ENCODE assay signal across 8 cellular contexts in genomic region chr1:169105434-169106094, GRCh38. TPM values are rescaled to one million over a fixed set of nuclear protein-coding genes. Genes with fewer than 3 reads are reported as not detected.
DNase-seq lines count a peak whose midpoint lies in the region; ATAC-seq, FAIRE-seq and TF ChIP-seq lines count a peak whose summit lies in the region.

No MANE protein-coding gene starts in this region.

- ATAC-seq in HG02798 (IDR thresholded peaks at IDR 0.05; ENCODE audit: poor library complexity, unreplicated experiment) (peak; percentile 37), activated B cell treated with CpG ODN at 0.5 μM for 24 hours (ENCODE audit: low read depth) (peak; percentile 28), mucosa of descending colon (peak; percentile 69)

- H3K79me2 ChIP-seq in endothelial cell of umbilical vein (ENCODE audit: control insufficient read depth, insufficient read depth, low read length), result peaks cover 40% of the 10 kb centered on the region

- H3K4me2 ChIP-seq in endothelial cell of umbilical vein (ENCODE audit: insufficient read depth, low read length), result peak overlapping the region; percentile 52

- peak; percentile 37 for TF ChIP-seq EP300 in transverse colon (IDR thresholded peaks at IDR 0.05; ENCODE audit: low read depth)

- H2AFZ ChIP-seq in endothelial cell of umbilical vein (ENCODE audit: low read depth, low read length), result peak overlapping the region; percentile 81

- H3K4me3 ChIP-seq in AG04449 (ENCODE audit: low read depth, low read length), result peak overlapping the region; percentile 86
- H3K4me3 ChIP-seq in GM12875 (ENCODE audit: low read depth, low read length), result peak overlapping the region; percentile 83
- peak overlapping the region; percentile 45 to 94 (median 46) for H3K4me3 ChIP-seq in endothelial cell of umbilical vein (replicated peaks in 1 of 3; ENCODE audit: insufficient read depth in 1 of 3, low read depth in 1 of 3, low read length in 3 of 3)
- peak overlapping the region; percentile 92 for H3K4me3 ChIP-seq in mucosa of descending colon
- H3K4me3 ChIP-seq in transverse colon, result peak overlapping the region; percentile 81 to 92 (median 87)

- H3K9me3 ChIP-seq in endothelial cell of umbilical vein (replicated peaks; ENCODE audit: control insufficient read depth, insufficient read depth, low read length) (no peaks in the 10 kb centered on the region), mucosa of descending colon (no peaks in the 10 kb centered on the region), transverse colon (no peaks in the 10 kb centered on the region)

- H3K27me3 ChIP-seq in endothelial cell of umbilical vein (ENCODE audit: control insufficient read depth in 2 of 2, insufficient read depth in 2 of 2, low read length in 2 of 2) (no peaks in the 10 kb centered on the region), transverse colon (no peaks in the 10 kb centered on the region)

- FAIRE-seq in endothelial cell of umbilical vein (lab: Jason Lieb, UNC), result peak; percentile 70

- in situ Hi-C loops in transverse colon (cut with MboI; ENCODE audit: low pct_ligation_motif_present in 1 of 4, low pct_unique_long_range_greater_than_20kb in 1 of 4, low sequenced_read_pairs in 3 of 4), result loop anchor here in 2 of 4 donors (25.0 kb wide), 3 partner anchors 232 to 643 kb away; no protein-coding TSS in a partner anchor

- H3K4me1 ChIP-seq in endothelial cell of umbilical vein (ENCODE audit: control insufficient read depth, extremely low read depth, insufficient read depth, low read length) (peaks cover 29% of the 10 kb centered on the region), mucosa of descending colon (ENCODE audit: low read depth) (peaks cover 35% of the 10 kb centered on the region), transverse colon (peaks cover 0 to 59% (median 32%) of the 10 kb centered on the region in 4 donors)

- H3K36me3 ChIP-seq in endothelial cell of umbilical vein (ENCODE audit: control insufficient read depth in 2 of 2, extremely low read depth in 1 of 2, insufficient read depth in 2 of 2, low read length in 2 of 2) (no peaks in the 10 kb centered on the region), mucosa of descending colon (ENCODE audit: low read depth) (no peaks in the 10 kb centered on the region), transverse colon (no peaks in the 10 kb centered on the region)

- TSS peak; percentile 22 for BruUV-seq in endothelial cell of umbilical vein (replicated peaks; lab: Mats Ljungman, UMichigan)

- TF ChIP-seq CTCF in AG04449 (IDR thresholded peaks at IDR 0.05; ENCODE audit: insufficient read depth, low read length, missing control alignments) (no peak), GM12875 (IDR thresholded peaks at IDR 0.05; ENCODE audit: borderline replicate concordance, insufficient read depth, low read depth, low read length) (no peak), activated B cell treated with CpG ODN at 0.5 μM for 24 hours (IDR thresholded peaks at IDR 0.05) (no peak), endothelial cell of umbilical vein (IDR thresholded peaks at IDR 0.05; ENCODE audit: extremely low read depth in 1 of 2, insufficient read depth in 1 of 2, low read depth in 1 of 2, low read length in 2 of 2) (peak in 1 of 2 donors; percentile 8), mucosa of descending colon (IDR thresholded peaks at IDR 0.05) (no peak), transverse colon (IDR thresholded peaks at IDR 0.05) (peak in 2 of 5 experiments; percentile 30 to 55)

- H3K9ac ChIP-seq in endothelial cell of umbilical vein (replicated peaks; ENCODE audit: extremely low read depth, insufficient read depth, low read length), result peak overlapping the region; percentile 66

- H3K27ac ChIP-seq in endothelial cell of umbilical vein (ENCODE audit: insufficient read depth, low read depth, low read length) (peak overlapping the region; percentile 26), transverse colon (peak overlapping the region; percentile 94 to 98 (median 96))

- DNase-seq in AG04449 (ENCODE audit: low read depth, low spot score) (no peak), NCI-H187 (lab: John Stamatoyannopoulos, UW) (peak; percentile 95 to 98), activated B cell treated with CpG ODN at 0.5 μM for 24 hours (no peak), endothelial cell of umbilical vein (ENCODE audit: low read depth, low spot score) (peak; percentile 37), mucosa of descending colon (peak; percentile 94 to 97 (median 96)), transverse colon (peak; percentile 96)

- POLR2A ChIA-PET in AG04449 (lab: Yijun Ruan, JAX), result no interaction called here
- POLR2A ChIA-PET in activated B cell treated with CpG ODN at 0.5 μM for 24 hours (lab: Charles Lee), result no interaction called here
- POLR2A ChIA-PET in endothelial cell of umbilical vein (lab: Charles Lee), result no interaction called here

- dilution Hi-C loops in endothelial cell of umbilical vein (cut with MboI; ENCODE audit: extremely low pct_ligation_motif_present, low sequenced_read_pairs), result no loop called here

- intact Hi-C loops in activated B cell treated with CpG ODN at 0.5 μM for 24 hours (cut with micrococcal nuclease), result loop anchor here (1.0 to 10.0 kb wide), 5 partner anchors 262 to 1171 kb away; partner anchors contain the start of genes DCAF6, KIFAP3, MPC2 and NME7
- intact Hi-C loops in endothelial cell of umbilical vein (cut with micrococcal nuclease), result loop anchor here (1.0 to 5.0 kb wide), 7 partner anchors 145 to 787 kb away; partner anchors contain the start of gene SCYL3
- intact Hi-C loops in mucosa of descending colon (cut with DNase I, micrococcal nuclease), result no loop called here
- intact Hi-C loops in transverse colon (cut with DNase I; ENCODE audit: low total_unique reads), result no loop called here

- WGBS in transverse colon (ENCODE audit: low coverage in 1 of 2), 2 donors, result 2% methylated on average over 30 of the region's 47 CpGs; no CpG with 5 or more reads in 1 of the 2 donors

- no peaks in the 10 kb centered on the region for H3K9me3 Mint-ChIP-seq in activated B cell treated with CpG ODN at 0.5 μM for 24 hours

- no peaks in the 10 kb centered on the region for H4K20me1 ChIP-seq in endothelial cell of umbilical vein (replicated peaks; ENCODE audit: control insufficient read depth, extremely low read depth, insufficient read depth, low read length)

- CTCF ChIA-PET in AG04449 (lab: Yijun Ruan, JAX), result interaction anchor here (0.8 to 1.1 kb wide), 2 partner anchors 10 to 763 kb away, joined by 3 read pairs; no protein-coding TSS in a partner anchor
- CTCF ChIA-PET in activated B cell treated with CpG ODN at 0.5 μM for 24 hours (lab: Charles Lee), result no interaction called here
- CTCF ChIA-PET in endothelial cell of umbilical vein (lab: Charles Lee), result interaction anchor here (0.8 to 3.9 kb wide), 5 partner anchors 12 to 502 kb away, joined by 3 to 31 read pairs (median 9); no protein-coding TSS in a partner anchor

- peaks cover 36% of the 10 kb centered on the region for H3K27me3 Mint-ChIP-seq in activated B cell treated with CpG ODN at 0.5 μM for 24 hours

- peaks cover 18% of the 10 kb centered on the region for H3K4me1 Mint-ChIP-seq in activated B cell treated with CpG ODN at 0.5 μM for 24 hours

- no peak overlapping the region for H3K27ac Mint-ChIP-seq in activated B cell treated with CpG ODN at 0.5 μM for 24 hours

- no peaks in the 10 kb centered on the region for H3K36me3 Mint-ChIP-seq in activated B cell treated with CpG ODN at 0.5 μM for 24 hours (ENCODE audit: low read depth)

- TF ChIP-seq POLR2A in endothelial cell of umbilical vein (IDR thresholded peaks at IDR 0.05; ENCODE audit: low read depth, low read length), result no peak
- no peak for TF ChIP-seq POLR2A in transverse colon (IDR thresholded peaks at IDR 0.05)

- peak overlapping the region; percentile 78 for H3K4me3 Mint-ChIP-seq in activated B cell treated with CpG ODN at 0.5 μM for 24 hours

- no peaks in the 10 kb centered on the region for H3K9me1 ChIP-seq in endothelial cell of umbilical vein (replicated peaks; ENCODE audit: control insufficient read depth, extremely low read depth, insufficient read depth, low read length)

TF ChIP-seq in endothelial cell of umbilical vein, 7 proteins besides CTCF, POLR2A, EP300 and RAD21:
- no peak for TF ChIP-seq MAX (IDR thresholded peaks at IDR 0.05; ENCODE audit: insufficient read depth, insufficient read length)
- TF ChIP-seq EZH2 (IDR thresholded peaks at IDR 0.05; ENCODE audit: borderline replicate concordance, low read depth, low read length, severe bottlenecking), result no peak
- no peak for TF ChIP-seq FOS (IDR thresholded peaks at IDR 0.05; ENCODE audit: borderline replicate concordance, insufficient read depth, low read length)
- no peak for TF ChIP-seq MYC (IDR thresholded peaks at IDR 0.05; ENCODE audit: low read depth, low read length)
- TF ChIP-seq POLR2AphosphoS5 (IDR thresholded peaks at IDR 0.05; ENCODE audit: insufficient read depth, low read depth, low read length), result no peak
- no peak for TF ChIP-seq JUN (IDR thresholded peaks at IDR 0.05; ENCODE audit: borderline replicate concordance, insufficient read depth, insufficient read length, low read depth)
- TF ChIP-seq GATA2 (IDR thresholded peaks at IDR 0.05; ENCODE audit: insufficient read depth, insufficient read length, low read depth, low read length), result no peak

RNA-seq across cellular contexts. Expression of gene ATP1B1, which starts 0.9 kb away (rescaled TPM):
- total RNA-seq in activated B cell treated with CpG ODN at 0.5 μM for 24 hours (1.6 and 1.8 TPM in 2 replicates), endothelial cell of umbilical vein (56.1 and 60.5 TPM in 2 replicates), mucosa of descending colon (100 to 1,000 TPM; 342 to 860 (median 744) TPM), transverse colon (100 to 1,000 TPM in 3 of 4 donors, 10 to 100 TPM in 1; 82.8 to 493 (median 375) TPM)
- 11.5 and 14.3 TPM in 2 replicates for polyA plus RNA-seq in endothelial cell of umbilical vein
- polyA plus RNA-seq in endothelial cell of umbilical vein (2011; cell fraction: cytosol; rRNA removed), result 18.8 and 19.5 TPM in 2 replicates
- 12.9 and 20.0 TPM in 2 replicates for polyA plus RNA-seq in endothelial cell of umbilical vein (2011; cell fraction: nucleus; rRNA removed)
- polyA plus RNA-seq in endothelial cell of umbilical vein (2012), result 23.8 and 44.8 TPM in 2 replicates
- polyA minus RNA-seq in endothelial cell of umbilical vein, result 13.2 and 15.4 TPM in 2 replicates
- 56.3 TPM for polyA minus RNA-seq in endothelial cell of umbilical vein (2011; cell fraction: cytosol; rRNA and poly(A)+ RNA removed)
- polyA minus RNA-seq in endothelial cell of umbilical vein (2011; cell fraction: nucleus; rRNA and poly(A)+ RNA removed), result 12.3 and 12.8 TPM in 2 replicates

Comparison
In these comparisons a context has a peak if more than half of its experiments do, and no peak if none do; other contexts are left out.
1. DNase-seq: peak in NCI-H187 (2 of 2), endothelial cell of umbilical vein (single experiment), mucosa of descending colon (3 of 3) and transverse colon (single experiment); none in AG04449 (single experiment) and activated B cell treated with CpG ODN at 0.5 μM for 24 hours (single experiment).
2. RNA of gene ATP1B1, which starts 0.9 kb away (total RNA-seq): 342 to 860 TPM in mucosa of descending colon, 82.8 to 493 TPM in transverse colon and 56.1 to 60.5 TPM in endothelial cell of umbilical vein; 1.6 to 1.8 TPM in activated B cell treated with CpG ODN at 0.5 μM for 24 hours; every median in the first group is over 10 times any median in the second.
3. intact Hi-C loops: an anchor here in activated B cell treated with CpG ODN at 0.5 μM for 24 hours (1.0 to 10.0 kb wide) and endothelial cell of umbilical vein (1.0 to 5.0 kb wide); none called in mucosa of descending colon and transverse colon.
4. Peak in every context shown above with its lines, with median percentiles within 50 percentile points of each other: H3K4me3 ChIP-seq and ATAC-seq.